Comparison of ENCODE assay signal across 9 cellular contexts in the genomic region with DNA sequence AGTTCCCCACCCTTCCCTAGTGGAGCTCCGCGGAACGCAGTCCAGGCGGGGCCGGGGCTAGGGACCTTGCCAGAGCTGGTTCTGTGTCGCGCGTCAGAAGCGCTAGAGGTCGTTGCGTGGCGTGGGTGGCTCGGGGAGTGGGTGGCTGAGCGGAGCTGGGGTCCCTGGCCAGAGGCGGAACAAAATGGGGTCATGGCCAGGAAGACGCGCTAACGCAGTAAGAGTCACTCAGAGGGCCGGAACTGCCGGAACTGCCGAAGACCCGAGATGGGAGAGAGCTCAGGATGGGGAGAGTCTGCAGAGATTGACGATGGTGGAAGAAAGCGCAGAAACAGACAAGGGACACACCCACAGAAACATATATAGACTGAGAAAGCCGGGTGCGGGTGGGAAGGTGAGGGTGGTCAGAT. TPM values are rescaled to one million over a fixed set of nuclear protein-coding genes. Genes with fewer than 3 reads are reported as not detected.
DNase-seq lines count a peak whose midpoint lies in the region; ATAC-seq and TF ChIP-seq lines count a peak whose summit lies in the region.
"Had no signal": no experiment of that assay in that cellular context is flagged by ENCODE, and none has a peak within 500 bp of the region (broad histone marks: within the 10 kb centered on the region; RNA-seq: fewer than 3 reads in every experiment).

No MANE protein-coding gene starts in this region.

- peaks cover 93% of the 10 kb centered on the region for H3K36me3 Mint-ChIP-seq in CD4-positive, alpha-beta T cell (ENCODE audit: low read depth)
- H3K36me3 Mint-ChIP-seq in activated T-cell treated with anti-CD3 and anti-CD28 coated beads, Interleukin-2, amount 50 U/mL, for 72 hours (ENCODE audit: insufficient read depth in 2 of 2), result peaks cover 29 to 38% of the 10 kb centered on the region in 2 donors

- POLR2A ChIA-PET in CD4-positive, alpha-beta T cell (lab: Charles Lee), result interaction anchor here (0.8 to 18.6 kb wide), 13 partner anchors 9 to 206 kb away, joined by 3 to 251 read pairs (median 14); partner anchors contain the start of genes CD63, DNAJC14, ORMDL2 and PYM1

- no peaks in the 10 kb centered on the region for H3K79me2 ChIP-seq in fibroblast of lung (ENCODE audit: control insufficient read depth, insufficient read depth, low read length)

- H3K9ac ChIP-seq in fibroblast of lung (ENCODE audit: insufficient read depth, low read length), result peak overlapping the region; percentile 13

- peaks cover 23% of the 10 kb centered on the region for H3K4me1 ChIP-seq in fibroblast of lung (ENCODE audit: control insufficient read depth, extremely low read depth, insufficient read depth, low read length)

- peak overlapping the region; percentile 99 for H3K4me3 Mint-ChIP-seq in CD4-positive, alpha-beta T cell
- H3K4me3 Mint-ChIP-seq in activated T-cell treated with anti-CD3 and anti-CD28 coated beads, Interleukin-2, amount 50 U/mL, for 72 hours, result peak overlapping the region; percentile 98 to 100

- peak overlapping the region in 1 of 4 experiments; percentile 29 for H3K4me3 ChIP-seq in fibroblast of lung (replicated peaks in 1 of 4; ENCODE audit: control extremely low read depth in 1 of 4, insufficient read depth in 1 of 4, low read depth in 3 of 4, low read length in 4 of 4)

- H4K20me1 ChIP-seq in fibroblast of lung (ENCODE audit: control insufficient read depth, extremely low read depth, insufficient read depth, low read length), result no peaks in the 10 kb centered on the region

- H3K36me3 ChIP-seq in fibroblast of lung (ENCODE audit: control insufficient read depth, insufficient read depth, low read length), result peaks cover 5% of the 10 kb centered on the region

- H3K27me3 Mint-ChIP-seq in CD4-positive, alpha-beta T cell, result no peaks in the 10 kb centered on the region
- no peaks in the 10 kb centered on the region for H3K27me3 Mint-ChIP-seq in activated T-cell treated with anti-CD3 and anti-CD28 coated beads, Interleukin-2, amount 50 U/mL, for 72 hours (ENCODE audit: low read depth)

- H3K9me3 Mint-ChIP-seq in CD4-positive, alpha-beta T cell, result no peaks in the 10 kb centered on the region
- H3K9me3 Mint-ChIP-seq in activated T-cell treated with anti-CD3 and anti-CD28 coated beads, Interleukin-2, amount 50 U/mL, for 72 hours, result no peaks in the 10 kb centered on the region

- peak overlapping the region; percentile 73 for H2AFZ ChIP-seq in fibroblast of lung (ENCODE audit: low read length)

- H3K9me3 ChIP-seq in CD4-positive, alpha-beta T cell (ENCODE audit: control insufficient read depth, low read length), result no peaks in the 10 kb centered on the region
- H3K9me3 ChIP-seq in fibroblast of lung (ENCODE audit: control insufficient read depth, insufficient read depth, low read depth, low read length), result no peaks in the 10 kb centered on the region

- TF ChIP-seq CTCF in CD4-positive, alpha-beta T cell (IDR thresholded peaks at IDR 0.05), result no peak
- TF ChIP-seq CTCF in fibroblast of lung (conservative IDR thresholded peaks at IDR 0.05 in 1 of 2, IDR thresholded peaks at IDR 0.05 in 1 of 2; ENCODE audit: low read depth in 1 of 2, low read length in 2 of 2), result no peak

- H3K4me2 ChIP-seq in fibroblast of lung (ENCODE audit: extremely low read depth, insufficient read depth, low read length), result peak overlapping the region; percentile 48

- peak overlapping the region; percentile 97 for H3K27ac Mint-ChIP-seq in CD4-positive, alpha-beta T cell
- H3K27ac Mint-ChIP-seq in activated T-cell treated with anti-CD3 and anti-CD28 coated beads, Interleukin-2, amount 50 U/mL, for 72 hours, result peak overlapping the region; percentile 58

- intact Hi-C loops in CD4-positive, alpha-beta T cell (cut with DNase I, micrococcal nuclease), result no loop called here

- CTCF ChIA-PET in CD4-positive, alpha-beta T cell (lab: Charles Lee), result interaction anchor here (0.7 to 6.6 kb wide), 10 partner anchors 9 to 211 kb away, joined by 3 to 31 read pairs (median 4); partner anchors contain the start of genes DNAJC14, PYM1 and RAB5B

- peaks cover 74% of the 10 kb centered on the region for H3K4me1 Mint-ChIP-seq in CD4-positive, alpha-beta T cell (ENCODE audit: low read depth)
- H3K4me1 Mint-ChIP-seq in activated T-cell treated with anti-CD3 and anti-CD28 coated beads, Interleukin-2, amount 50 U/mL, for 72 hours (ENCODE audit: low read depth), result peaks cover 77% of the 10 kb centered on the region

- no peaks in the 10 kb centered on the region for H3K27me3 ChIP-seq in CD4-positive, alpha-beta T cell (ENCODE audit: control insufficient read depth, insufficient read depth, low read length)
- no peaks in the 10 kb centered on the region for H3K27me3 ChIP-seq in fibroblast of lung (ENCODE audit: control insufficient read depth, insufficient read depth, low read length)

- peak in 3 of 10 experiments; percentile 24 to 51 (median 35) for DNase-seq in CD4-positive, alpha-beta T cell
- peak; percentile 46 to 47 for DNase-seq in activated T-cell treated with anti-CD3 and anti-CD28 coated beads, Interleukin-2, amount 50 U/mL, for 72 hours
- DNase-seq in fibroblast of lung (ENCODE audit: low read depth in 2 of 2) (no peak), retina (peak; percentile 48), midbrain (lab: John Stamatoyannopoulos, UW) (no peak), NCI-H510A treated with DMSO at 0.1 percent for 48 hours (lab: John Stamatoyannopoulos, UW) (no peak)
- DNase-seq: OCI-M1 had no signal

- ATAC-seq in CD4-positive, alpha-beta T cell (ENCODE audit: poor library complexity), result peak; percentile 13
- ATAC-seq in activated T-cell treated with anti-CD3 and anti-CD28 coated beads, Interleukin-2, amount 50 U/mL, for 72 hours (replicated peaks in 1 of 2), result peak; percentile 22
- ATAC-seq in HG03469 (IDR thresholded peaks at IDR 0.05; ENCODE audit: unreplicated experiment), result no peak
- no peak for ATAC-seq in GM21390 (IDR thresholded peaks at IDR 0.05; ENCODE audit: unreplicated experiment)

- peak overlapping the region; percentile 70 for H3K27ac ChIP-seq in CD4-positive, alpha-beta T cell (ENCODE audit: low read depth, low read length)
- no peak overlapping the region for H3K27ac ChIP-seq in fibroblast of lung (ENCODE audit: insufficient read depth, low read length)

RNA-seq across cellular contexts. Expression of gene DGKA, which starts 4.8 kb away (rescaled TPM):
- total RNA-seq in CD4-positive, alpha-beta T cell, result 100 to 1,000 TPM; 799 to 818 TPM
- total RNA-seq in activated T-cell treated with anti-CD3 and anti-CD28 coated beads, Interleukin-2, amount 50 U/mL, for 72 hours, result 100 to 1,000 TPM; 343 to 396 TPM
- total RNA-seq in fibroblast of lung, result 24.4 and 51.9 TPM in 2 replicates
- polyA plus RNA-seq in fibroblast of lung, result 41.4 and 44.7 TPM in 2 replicates
- 45.0 and 49.4 TPM in 2 replicates for polyA plus RNA-seq in fibroblast of lung (2012)
- 66.7 and 111 TPM in 2 replicates for polyA minus RNA-seq in fibroblast of lung (ENCODE audit: low replicate concordance)

RNA-seq across cellular contexts. Expression of gene PYM1, which starts 8.1 kb away (rescaled TPM):
- 10 to 100 TPM; 13.7 to 16.7 TPM for total RNA-seq in CD4-positive, alpha-beta T cell
- 10 to 100 TPM; 35.1 to 36.6 TPM for total RNA-seq in activated T-cell treated with anti-CD3 and anti-CD28 coated beads, Interleukin-2, amount 50 U/mL, for 72 hours
- total RNA-seq in fibroblast of lung, result 28.5 and 38.6 TPM in 2 replicates
- polyA plus RNA-seq in fibroblast of lung, result 27.8 and 29.3 TPM in 2 replicates
- 30.1 and 30.3 TPM in 2 replicates for polyA plus RNA-seq in fibroblast of lung (2012)
- polyA minus RNA-seq in fibroblast of lung (ENCODE audit: low replicate concordance), result 8.1 and 16.2 TPM in 2 replicates

RNA-seq across cellular contexts. Expression of gene PMEL, which starts 30.1 kb away (rescaled TPM):
- total RNA-seq in CD4-positive, alpha-beta T cell, result not detected
- total RNA-seq in activated T-cell treated with anti-CD3 and anti-CD28 coated beads, Interleukin-2, amount 50 U/mL, for 72 hours, result 1 to 10 TPM in 1 of 2 donors, under 1 TPM in 1; 1.00 to 1.9 TPM
- total RNA-seq in fibroblast of lung, result 0.26 and 0.50 TPM in 2 replicates
- 0.41 and 0.84 TPM in 2 replicates for polyA plus RNA-seq in fibroblast of lung
- polyA plus RNA-seq in fibroblast of lung (2012), result 0.25 and 0.86 TPM in 2 replicates
- polyA minus RNA-seq in fibroblast of lung (ENCODE audit: low replicate concordance), result 6.1 TPM in 1 of 2 replicates, not detected in the other

RNA-seq across cellular contexts. Expression of gene CDK2, which starts 30.9 kb away (rescaled TPM):
- total RNA-seq in CD4-positive, alpha-beta T cell, result 10 to 100 TPM; 15.8 to 16.0 TPM
- total RNA-seq in activated T-cell treated with anti-CD3 and anti-CD28 coated beads, Interleukin-2, amount 50 U/mL, for 72 hours, result 100 to 1,000 TPM in 1 of 2 donors, 10 to 100 TPM in 1; 89.2 to 103 TPM
- total RNA-seq in fibroblast of lung, result 12.7 and 14.6 TPM in 2 replicates
- 32.5 and 43.5 TPM in 2 replicates for polyA plus RNA-seq in fibroblast of lung
- 22.4 and 39.5 TPM in 2 replicates for polyA plus RNA-seq in fibroblast of lung (2012)
- polyA minus RNA-seq in fibroblast of lung (ENCODE audit: low replicate concordance), result 70.4 and 79.3 TPM in 2 replicates

RNA-seq across cellular contexts. Expression of gene RAB5B, which starts 38.1 kb away (rescaled TPM):
- 10 to 100 TPM; 21.6 to 27.4 TPM for total RNA-seq in CD4-positive, alpha-beta T cell
- 10 to 100 TPM; 49.4 to 56.6 TPM for total RNA-seq in activated T-cell treated with anti-CD3 and anti-CD28 coated beads, Interleukin-2, amount 50 U/mL, for 72 hours
- total RNA-seq in fibroblast of lung, result 46.2 and 55.3 TPM in 2 replicates
- polyA plus RNA-seq in fibroblast of lung, result 144 and 193 TPM in 2 replicates
- polyA plus RNA-seq in fibroblast of lung (2012), result 67.9 and 91.2 TPM in 2 replicates
- 87.0 and 98.6 TPM in 2 replicates for polyA minus RNA-seq in fibroblast of lung (ENCODE audit: low replicate concordance)

Comparison
In these comparisons a context has a peak if more than half of its experiments do, and no peak if none do; other contexts are left out.
1. ATAC-seq: peak in CD4-positive, alpha-beta T cell (single experiment) and activated T-cell treated with anti-CD3 and anti-CD28 coated beads, Interleukin-2, amount 50 U/mL, for 72 hours (2 of 2); none in HG03469 (single experiment) and GM21390 (single experiment).
2. DNase-seq: peak in activated T-cell treated with anti-CD3 and anti-CD28 coated beads, Interleukin-2, amount 50 U/mL, for 72 hours (2 of 2) and retina (single experiment); none in fibroblast of lung (0 of 2), midbrain (single experiment) and NCI-H510A treated with DMSO at 0.1 percent for 48 hours (single experiment).